ENCODE assay signal across 14 cellular contexts in genomic region chr6:17656092-17656491, GRCh38. TPM values are rescaled to one million over a fixed set of nuclear protein-coding genes. Genes with fewer than 3 reads are reported as not detected.
DNase-seq lines count a peak whose midpoint lies in the region; ATAC-seq, FAIRE-seq and TF ChIP-seq lines count a peak whose summit lies in the region.
"Had no signal": no experiment of that assay in that cellular context is flagged by ENCODE, and none has a peak within 500 bp of the region (broad histone marks: within the 10 kb centered on the region; RNA-seq: fewer than 3 reads in every experiment).

No MANE protein-coding gene starts in this region.

- no peak overlapping the region for H2AFZ ChIP-seq in HepG2 (ENCODE audit: low read length)

- TF ChIP-seq RAD21 in HepG2 (CRISPR knock-in tag; IDR thresholded peaks at IDR 0.05) = no peak

- H3K27ac Mint-ChIP-seq in stimulated activated memory B cell treated with anti-CD40 and anti-IgM and Interleukin-4, amounts not matched to agents 10 μg/mL and 1 μg/mL and 100 μg/mL, for 72 hours = peak overlapping the region; percentile 15
- H3K27ac Mint-ChIP-seq: activated CD4-positive, alpha-beta T cell treated with anti-CD3 and anti-CD28 coated beads, Interleukin-2, amount 10 ng/mL, durations not matched to agents 7 days and 5 days; T-helper 2 cell treated with Interferon-gamma antibody and Interleukin-4, amounts not matched to agents 5 μg/mL and 100 μg/mL, for 36 hours had no signal

- H3K9me3 Mint-ChIP-seq in stimulated activated memory B cell treated with anti-CD40 and anti-IgM and Interleukin-4, amounts not matched to agents 10 μg/mL and 1 μg/mL and 100 μg/mL, for 72 hours = no peaks in the 10 kb centered on the region
- H3K9me3 Mint-ChIP-seq: activated CD4-positive, alpha-beta T cell treated with anti-CD3 and anti-CD28 coated beads, Interleukin-2, amount 10 ng/mL, durations not matched to agents 7 days and 5 days; CD8-positive, alpha-beta memory T cell; T-helper 2 cell treated with Interferon-gamma antibody and Interleukin-4, amounts not matched to agents 5 μg/mL and 100 μg/mL, for 36 hours had no signal

- POLR2A ChIA-PET in HepG2 (lab: Yijun Ruan, JAX) = no interaction called here

- in situ Hi-C loops in HepG2 (cut with HindIII; ENCODE audit: extremely low pct_ligation_motif_present, low pct_unique_long_range_greater_than_20kb) = no loop called here

- no peaks in the 10 kb centered on the region; the same call in 1 of the 2 replicates for H4K20me1 ChIP-seq in HepG2 (ENCODE audit: insufficient read depth, low read length)

- 96% methylated on average over 1 of the region's 1 CpG for WGBS in HepG2 (ENCODE audit: low lambda C conversion rate)
- WGBS in right lobe of liver (ENCODE audit: insufficient coverage, low coverage, low lambda C conversion rate, missing lambda C conversion rate) = 80% methylated on average over 1 of the region's 1 CpG
- 95 to 97% methylated on average over 1 of the region's 1 CpG for WGBS in pancreas, 2 donors

- H3K4me1 Mint-ChIP-seq in stimulated activated memory B cell treated with anti-CD40 and anti-IgM and Interleukin-4, amounts not matched to agents 10 μg/mL and 1 μg/mL and 100 μg/mL, for 72 hours = no peaks in the 10 kb centered on the region

- no peak overlapping the region for H3K4me3 Mint-ChIP-seq in stimulated activated memory B cell treated with anti-CD40 and anti-IgM and Interleukin-4, amounts not matched to agents 10 μg/mL and 1 μg/mL and 100 μg/mL, for 72 hours
- H3K4me3 Mint-ChIP-seq: activated CD4-positive, alpha-beta T cell treated with anti-CD3 and anti-CD28 coated beads, Interleukin-2, amount 10 ng/mL, durations not matched to agents 7 days and 5 days; T-helper 2 cell treated with Interferon-gamma antibody and Interleukin-4, amounts not matched to agents 5 μg/mL and 100 μg/mL, for 36 hours had no signal

- CTCF ChIA-PET in HepG2 (lab: Yijun Ruan, JAX; ENCODE audit: low intra/inter-chr PET ratio, low total read pairs) = no interaction called here

- BruUV-seq in HepG2 (replicated peaks; lab: Mats Ljungman, UMichigan) = no TSS peak

- peaks cover 59% of the 10 kb centered on the region for H3K36me3 Mint-ChIP-seq in stimulated activated memory B cell treated with anti-CD40 and anti-IgM and Interleukin-4, amounts not matched to agents 10 μg/mL and 1 μg/mL and 100 μg/mL, for 72 hours

- no peak for FAIRE-seq in HepG2 (lab: Jason Lieb, UNC)
- no peak for FAIRE-seq in pancreas (lab: Jason Lieb, UNC)
- FAIRE-seq: H54 had no signal

- H3K27ac ChIP-seq in HepG2 (ENCODE audit: extremely low read length, insufficient read depth, low read length) = no peak overlapping the region
- no peak overlapping the region for H3K27ac ChIP-seq in right lobe of liver
- no peak overlapping the region for H3K27ac ChIP-seq in pancreas

- H3K79me2 ChIP-seq in HepG2 (ENCODE audit: insufficient read depth, low read length) = peaks cover 5% of the 10 kb centered on the region

- no peak for TF ChIP-seq CTCF in HepG2 (CRISPR knock-in tag; IDR thresholded peaks at IDR 0.05)
- TF ChIP-seq CTCF in right lobe of liver (IDR thresholded peaks at IDR 0.05) = no peak
- TF ChIP-seq CTCF in pancreas (IDR thresholded peaks at IDR 0.05) = no peak

- no peaks in the 10 kb centered on the region for H3K27me3 Mint-ChIP-seq in stimulated activated memory B cell treated with anti-CD40 and anti-IgM and Interleukin-4, amounts not matched to agents 10 μg/mL and 1 μg/mL and 100 μg/mL, for 72 hours
- H3K27me3 Mint-ChIP-seq: activated CD4-positive, alpha-beta T cell treated with anti-CD3 and anti-CD28 coated beads, Interleukin-2, amount 10 ng/mL, durations not matched to agents 7 days and 5 days; CD8-positive, alpha-beta memory T cell had no signal

- no peaks in the 10 kb centered on the region for H3K27me3 ChIP-seq in HepG2 (ENCODE audit: control insufficient read depth in 1 of 2, insufficient read depth in 2 of 2, low read length in 2 of 2)
- no peaks in the 10 kb centered on the region for H3K27me3 ChIP-seq in right lobe of liver
- H3K27me3 ChIP-seq in pancreas = no peaks in the 10 kb centered on the region

- no peak for TF ChIP-seq POLR2A in HepG2 (IDR thresholded peaks at IDR 0.05; ENCODE audit: insufficient read depth in 1 of 2, low read depth in 2 of 2, low read length in 2 of 2)
- no peak for TF ChIP-seq POLR2A in right lobe of liver (IDR thresholded peaks at IDR 0.05)
- TF ChIP-seq POLR2A in GM18505 (IDR thresholded peaks at IDR 0.05; ENCODE audit: borderline replicate concordance, extremely low read depth, insufficient read depth, insufficient read length) = no peak

- H3K9me3 ChIP-seq in HepG2 (ENCODE audit: low read length) = no peaks in the 10 kb centered on the region
- no peaks in the 10 kb centered on the region for H3K9me3 ChIP-seq in right lobe of liver
- no peaks in the 10 kb centered on the region for H3K9me3 ChIP-seq in pancreas

- peak; percentile 12 for DNase-seq in HepG2 (ENCODE audit: low spot score)
- DNase-seq in right lobe of liver = no peak
- peak; percentile 7 for DNase-seq in HuH-7.5 (ENCODE audit: low spot score)
- peak; percentile 10 for DNase-seq in astrocyte of the hippocampus (ENCODE audit: low read depth, low spot score)
- no peak for DNase-seq in COLO829 (ENCODE audit: low spot score)
- no peak for DNase-seq in pancreas
- DNase-seq: activated CD4-positive, alpha-beta T cell treated with anti-CD3 and anti-CD28 coated beads, Interleukin-2, amount 10 ng/mL, durations not matched to agents 7 days and 5 days; anterior cingulate cortex; CD8-positive, alpha-beta memory T cell; Karpas-422 had no signal

- no peak for TF ChIP-seq EP300 in HepG2 (IDR thresholded peaks at IDR 0.05; ENCODE audit: low read depth in 2 of 2, low read length in 2 of 2)
- TF ChIP-seq EP300 in HepG2 (CRISPR knock-in tag; IDR thresholded peaks at IDR 0.05; ENCODE audit: borderline replicate concordance) = no peak

- H3K36me3 ChIP-seq in HepG2 (replicated peaks in 1 of 2; ENCODE audit: control insufficient read depth in 1 of 2, insufficient read depth in 2 of 2, low read length in 2 of 2) (peaks cover 24 to 83% of the 10 kb centered on the region in 2 experiments), right lobe of liver (peaks cover 0 to 15% (median 5%) of the 10 kb centered on the region in 4 donors), pancreas (peaks cover 0 to 20% (median 0%) of the 10 kb centered on the region in 3 donors)

- intact Hi-C loops in HepG2 (cut with micrococcal nuclease; ENCODE audit: unreplicated experiment) = no loop called here
- intact Hi-C loops in right lobe of liver (cut with DNase I) = no loop called here
- intact Hi-C loops in pancreas (cut with DNase I) = no loop called here

- H3K4me3 ChIP-seq in HepG2 (replicated peaks in 1 of 3; ENCODE audit: insufficient read depth in 1 of 3, low read depth in 2 of 3, low read length in 3 of 3) = no peak overlapping the region
- no peak overlapping the region for H3K4me3 ChIP-seq in right lobe of liver
- H3K4me3 ChIP-seq in pancreas = no peak overlapping the region

- no peak overlapping the region for H3K9ac ChIP-seq in HepG2 (ENCODE audit: insufficient read depth, low read depth, low read length)

- H3K4me2 ChIP-seq in HepG2 (ENCODE audit: low read depth, low read length) = no peak overlapping the region

- ATAC-seq in HepG2 (no peak), right lobe of liver (no peak), pancreas (no peak), GM18505 (IDR thresholded peaks at IDR 0.05; ENCODE audit: unreplicated experiment) (no peak)
- ATAC-seq in stimulated activated memory B cell treated with anti-CD40 and anti-IgM and Interleukin-4, amounts not matched to agents 10 μg/mL and 1 μg/mL and 100 μg/mL, for 72 hours = no peak

- H3K4me1 ChIP-seq in HepG2 (ENCODE audit: insufficient read depth, low read length) (no peaks in the 10 kb centered on the region), right lobe of liver (no peaks in the 10 kb centered on the region), pancreas (peaks cover 0 to 2% (median under 1%) of the 10 kb centered on the region in 3 donors)

RNA-seq across cellular contexts. Expression of gene NUP153, which starts 50.6 kb away (rescaled TPM):
- total RNA-seq in HepG2 (2016; rRNA removed; fragmentation: Illumina TruSeq; extraction: Trizol) = 55.2 and 93.0 TPM in 2 replicates
- total RNA-seq in HepG2 (2016; cell fraction: cytosol; rRNA removed; fragmentation: Illumina TruSeq; extraction: Trizol; ENCODE audit: low read depth) = 10.5 and 11.6 TPM in 2 replicates
- 53.1 and 86.9 TPM in 2 replicates for total RNA-seq in HepG2 (2016; cell fraction: insoluble cytoplasmic fraction; rRNA removed; fragmentation: Illumina TruSeq; extraction: Trizol)
- total RNA-seq in HepG2 (2016; cell fraction: membrane; rRNA removed; fragmentation: Illumina TruSeq; extraction: Trizol) = 26.2 and 29.5 TPM in 2 replicates
- total RNA-seq in HepG2 (2016; cell fraction: nucleus; rRNA removed; fragmentation: Illumina TruSeq; extraction: Trizol) = 55.4 and 57.9 TPM in 2 replicates
- polyA plus RNA-seq in HepG2 (2011; rRNA removed) = 24.5 and 29.8 TPM in 2 replicates
- 15.6 and 20.2 TPM in 2 replicates for polyA plus RNA-seq in HepG2 (2011; cell fraction: cytosol; rRNA removed)
- 19.1 and 21.8 TPM in 2 replicates for polyA plus RNA-seq in HepG2 (2011; cell fraction: nucleus; rRNA removed)
- 28.8 and 33.6 TPM in 2 replicates for polyA plus RNA-seq in HepG2 (2012)
- polyA plus RNA-seq in HepG2 (2016; cell fraction: cytosol; fragmentation: Illumina TruSeq; extraction: Trizol; ENCODE audit: low read depth) = 1.2 and 1.7 TPM in 2 replicates
- polyA plus RNA-seq in HepG2 (2016; cell fraction: insoluble cytoplasmic fraction; fragmentation: Illumina TruSeq; extraction: Trizol; ENCODE audit: low read depth) = 63.9 and 66.2 TPM in 2 replicates
- 5.1 and 6.2 TPM in 2 replicates for polyA plus RNA-seq in HepG2 (2016; cell fraction: membrane; fragmentation: Illumina TruSeq; extraction: Trizol; ENCODE audit: low read depth)
- 50.4 and 54.2 TPM in 2 replicates for polyA plus RNA-seq in HepG2 (2016; cell fraction: nucleus; fragmentation: Illumina TruSeq; extraction: Trizol; ENCODE audit: insufficient read depth, low read depth)
- polyA minus RNA-seq in HepG2 (2011; rRNA and poly(A)+ RNA removed; ENCODE audit: low replicate concordance) = 43.1 and 56.1 TPM in 2 replicates
- 32.8 and 33.8 TPM in 2 replicates for polyA minus RNA-seq in HepG2 (2011; cell fraction: cytosol; rRNA and poly(A)+ RNA removed)
- polyA minus RNA-seq in HepG2 (2011; cell fraction: nucleus; rRNA and poly(A)+ RNA removed) = 47.4 and 49.2 TPM in 2 replicates
- 10 to 100 TPM; 14.6 to 20.8 (median 19.0) TPM for total RNA-seq in right lobe of liver
- 10 to 100 TPM; 10.0 to 17.4 (median 11.9) TPM for total RNA-seq in pancreas
- polyA plus RNA-seq in pancreas = 1 to 10 TPM; 3.8 to 9.0 TPM

RNA-seq across cellular contexts. Expression of gene FAM8A1, which starts 56.0 kb away (rescaled TPM):
- total RNA-seq in HepG2 (2016; rRNA removed; fragmentation: Illumina TruSeq; extraction: Trizol) (30.5 and 30.6 TPM in 2 replicates), right lobe of liver (10 to 100 TPM; 27.5 to 51.4 (median 41.3) TPM), pancreas (10 to 100 TPM in 5 of 6 donors, 1 to 10 TPM in 1; 9.8 to 15.9 (median 12.0) TPM)
- total RNA-seq in HepG2 (2016; cell fraction: cytosol; rRNA removed; fragmentation: Illumina TruSeq; extraction: Trizol; ENCODE audit: low read depth) = 3.0 and 3.3 TPM in 2 replicates
- 29.7 and 31.0 TPM in 2 replicates for total RNA-seq in HepG2 (2016; cell fraction: insoluble cytoplasmic fraction; rRNA removed; fragmentation: Illumina TruSeq; extraction: Trizol)
- 17.3 and 20.5 TPM in 2 replicates for total RNA-seq in HepG2 (2016; cell fraction: membrane; rRNA removed; fragmentation: Illumina TruSeq; extraction: Trizol)
- 40.8 and 45.3 TPM in 2 replicates for total RNA-seq in HepG2 (2016; cell fraction: nucleus; rRNA removed; fragmentation: Illumina TruSeq; extraction: Trizol)
- polyA plus RNA-seq in HepG2 (2011; rRNA removed) (26.8 and 34.3 TPM in 2 replicates), pancreas (10 to 100 TPM in 1 of 2 donors, 1 to 10 TPM in 1; 4.7 to 11.4 TPM)
- polyA plus RNA-seq in HepG2 (2011; cell fraction: cytosol; rRNA removed) = 10.2 and 16.1 TPM in 2 replicates
- polyA plus RNA-seq in HepG2 (2011; cell fraction: nucleus; rRNA removed) = 20.7 and 23.0 TPM in 2 replicates
- 26.2 and 26.3 TPM in 2 replicates for polyA plus RNA-seq in HepG2 (2012)
- 3.3 and 3.4 TPM in 2 replicates for polyA plus RNA-seq in HepG2 (2016; cell fraction: cytosol; fragmentation: Illumina TruSeq; extraction: Trizol; ENCODE audit: low read depth)
- polyA plus RNA-seq in HepG2 (2016; cell fraction: insoluble cytoplasmic fraction; fragmentation: Illumina TruSeq; extraction: Trizol; ENCODE audit: low read depth) = 34.2 and 34.3 TPM in 2 replicates
- 11.2 and 13.0 TPM in 2 replicates for polyA plus RNA-seq in HepG2 (2016; cell fraction: membrane; fragmentation: Illumina TruSeq; extraction: Trizol; ENCODE audit: low read depth)
- 62.0 and 64.0 TPM in 2 replicates for polyA plus RNA-seq in HepG2 (2016; cell fraction: nucleus; fragmentation: Illumina TruSeq; extraction: Trizol; ENCODE audit: insufficient read depth, low read depth)
- polyA minus RNA-seq in HepG2 (2011; rRNA and poly(A)+ RNA removed; ENCODE audit: low replicate concordance) = 3.3 and 10.1 TPM in 2 replicates
- polyA minus RNA-seq in HepG2 (2011; cell fraction: cytosol; rRNA and poly(A)+ RNA removed) = 26.5 and 26.9 TPM in 2 replicates
- polyA minus RNA-seq in HepG2 (2011; cell fraction: nucleus; rRNA and poly(A)+ RNA removed) = 27.8 and 28.6 TPM in 2 replicates

Comparison
In these comparisons a context has a peak if more than half of its experiments do, and no peak if none do; other contexts are left out.
1. DNase-seq: peak in HepG2 (single experiment), HuH-7.5 (single experiment) and astrocyte of the hippocampus (single experiment); none in right lobe of liver (0 of 3), COLO829 (single experiment) and pancreas (0 of 6).